8 cellular contexts compared by ENCODE assay signal in genomic region chr21:33266784-33267135, GRCh38. TPM values are rescaled to one million over a fixed set of nuclear protein-coding genes. Genes with fewer than 3 reads are reported as not detected.
A peak's percentile ranks its signal among the peaks of the same experiment; 100 is the strongest.
DNase-seq lines count a peak whose midpoint lies in the region; ATAC-seq lines count a peak whose summit lies in the region.

No MANE protein-coding gene starts in this region.

- H3K27me3 ChIP-seq in CD4-positive, alpha-beta memory T cell (ENCODE audit: insufficient read depth, low read length), result no peaks in the 10 kb centered on the region
- H3K27me3 ChIP-seq in HUES64 (ENCODE audit: insufficient read depth, low read length) (no peaks in the 10 kb centered on the region; the same call in 1 of the 2 replicates), iPS-15b (ENCODE audit: control insufficient read depth, insufficient read depth, low read length) (peaks cover 4% of the 10 kb centered on the region)

- peaks cover 0 to 4% (median 0%) of the 10 kb centered on the region in 8 donors for H3K9me3 Mint-ChIP-seq in CD4-positive, alpha-beta memory T cell
- no peaks in the 10 kb centered on the region for H3K9me3 Mint-ChIP-seq in activated naive CD8-positive, alpha-beta T cell treated with anti-CD3 and anti-CD28 coated beads, Interleukin-2, amount 10 ng/mL, durations not matched to agents 7 days and 5 days

- H3K27me3 Mint-ChIP-seq in CD4-positive, alpha-beta memory T cell, result no peaks in the 10 kb centered on the region
- H3K27me3 Mint-ChIP-seq in activated naive CD8-positive, alpha-beta T cell treated with anti-CD3 and anti-CD28 coated beads, Interleukin-2, amount 10 ng/mL, durations not matched to agents 7 days and 5 days, result no peaks in the 10 kb centered on the region

- peaks cover 38 to 71% (median 47%) of the 10 kb centered on the region in 4 donors for H3K4me1 Mint-ChIP-seq in CD4-positive, alpha-beta memory T cell
- H3K4me1 Mint-ChIP-seq in activated naive CD8-positive, alpha-beta T cell treated with anti-CD3 and anti-CD28 coated beads, Interleukin-2, amount 10 ng/mL, durations not matched to agents 7 days and 5 days, result peaks cover 41% of the 10 kb centered on the region

- DNase-seq in CD4-positive, alpha-beta memory T cell, result peak in 2 of 5 donors; percentile 30 to 40
- DNase-seq in activated naive CD8-positive, alpha-beta T cell treated with anti-CD3 and anti-CD28 coated beads, Interleukin-2, amount 10 ng/mL, durations not matched to agents 7 days and 5 days, result no peak
- peak; percentile 32 for DNase-seq in stimulated activated CD4-positive, alpha-beta T cell treated with anti-CD3 and anti-CD28 coated beads, Interleukin-4, amount 100 ng/mL, for 1 hour
- no peak for DNase-seq in foreskin melanocyte
- DNase-seq in DMS79 (lab: John Stamatoyannopoulos, UW), result no peak

- 41% methylated on average over 8 of the region's 8 CpGs for WGBS in HUES64

- peak overlapping the region; percentile 80 for H3K27ac ChIP-seq in CD4-positive, alpha-beta memory T cell (ENCODE audit: low read depth, low read length)
- no peak overlapping the region for H3K27ac ChIP-seq in HUES64 (ENCODE audit: low read depth, low read length)

- POLR2A ChIA-PET in CD4-positive, alpha-beta memory T cell (lab: Charles Lee; ENCODE audit: partially characterized antibody), result interaction anchor here (0.9 to 4.8 kb wide), 26 partner anchors 9 to 213 kb away, joined by 3 to 36 read pairs (median 7); partner anchors contain the start of genes IFNAR1, IFNAR2 and TMEM50B
- POLR2A ChIA-PET in activated naive CD8-positive, alpha-beta T cell treated with anti-CD3 and anti-CD28 coated beads, Interleukin-2, amount 10 ng/mL, durations not matched to agents 7 days and 5 days (lab: Charles Lee), result interaction anchor here (0.8 to 2.6 kb wide), 12 partner anchors 20 to 277 kb away, joined by 3 to 15 read pairs (median 3); partner anchors contain the start of genes IFNAR1, SON and TMEM50B

- peaks cover 21 to 52% of the 10 kb centered on the region in 2 donors for H3K36me3 Mint-ChIP-seq in CD4-positive, alpha-beta memory T cell
- H3K36me3 Mint-ChIP-seq in activated naive CD8-positive, alpha-beta T cell treated with anti-CD3 and anti-CD28 coated beads, Interleukin-2, amount 10 ng/mL, durations not matched to agents 7 days and 5 days, result peaks cover 40% of the 10 kb centered on the region

- intact Hi-C loops in CD4-positive, alpha-beta memory T cell (cut with micrococcal nuclease), result loop anchor here (1.0 to 5.0 kb wide), 4 partner anchors 36 to 96 kb away; partner anchors contain the start of gene IFNAR1

- peak overlapping the region; percentile 34 to 79 for H3K4me3 ChIP-seq in CD4-positive, alpha-beta memory T cell (ENCODE audit: low read length in 2 of 2)
- peak overlapping the region; percentile 80 for H3K4me3 ChIP-seq in HUES64 (ENCODE audit: low read length)
- peak overlapping the region; percentile 75 for H3K4me3 ChIP-seq in iPS-15b (ENCODE audit: low read depth, low read length)

- peaks cover 10% of the 10 kb centered on the region for H3K36me3 ChIP-seq in CD4-positive, alpha-beta memory T cell (ENCODE audit: insufficient read depth, low read length)
- H3K36me3 ChIP-seq in HUES64 (ENCODE audit: insufficient read depth, low read length) (0 out of 2 replicates have a peak, but pooled peaks cover 7% of the 10 kb centered on the region), iPS-15b (ENCODE audit: control insufficient read depth, insufficient read depth, low read length) (no peaks in the 10 kb centered on the region)

- CTCF ChIA-PET in CD4-positive, alpha-beta memory T cell (lab: Charles Lee; ENCODE audit: partially characterized antibody), result interaction anchor here (0.9 to 3.9 kb wide), 12 partner anchors 28 to 179 kb away, joined by 3 to 20 read pairs (median 4); partner anchors contain the start of gene IFNAR1

- no peaks in the 10 kb centered on the region for H3K9me3 ChIP-seq in CD4-positive, alpha-beta memory T cell (ENCODE audit: control insufficient read depth in 1 of 2, low read length in 2 of 2)
- H3K9me3 ChIP-seq in HUES64 (ENCODE audit: insufficient read depth, low read depth, low read length) (no peaks in the 10 kb centered on the region), iPS-15b (ENCODE audit: control insufficient read depth, insufficient read depth, low read length) (no peaks in the 10 kb centered on the region)

- H3K27ac Mint-ChIP-seq in CD4-positive, alpha-beta memory T cell, result peak overlapping the region; percentile 91 to 97 (median 95)
- peak overlapping the region; percentile 88 for H3K27ac Mint-ChIP-seq in activated naive CD8-positive, alpha-beta T cell treated with anti-CD3 and anti-CD28 coated beads, Interleukin-2, amount 10 ng/mL, durations not matched to agents 7 days and 5 days

- H3K4me3 Mint-ChIP-seq in CD4-positive, alpha-beta memory T cell, result peak overlapping the region; percentile 93 to 99 (median 96)
- H3K4me3 Mint-ChIP-seq in activated naive CD8-positive, alpha-beta T cell treated with anti-CD3 and anti-CD28 coated beads, Interleukin-2, amount 10 ng/mL, durations not matched to agents 7 days and 5 days, result peak overlapping the region; percentile 97

- H3K4me1 ChIP-seq in CD4-positive, alpha-beta memory T cell (ENCODE audit: insufficient read depth, low read length), result peaks cover 55% of the 10 kb centered on the region
- 0 out of 2 replicates have a peak, but pooled peaks cover 7% of the 10 kb centered on the region for H3K4me1 ChIP-seq in HUES64 (ENCODE audit: insufficient read depth, low read length)
- peaks cover 3% of the 10 kb centered on the region for H3K4me1 ChIP-seq in iPS-15b (ENCODE audit: control insufficient read depth, insufficient read depth, low read length)

- H3K9ac ChIP-seq in HUES64 (ENCODE audit: low read depth, low read length), result peak overlapping the region; percentile 71
- H3K9ac ChIP-seq in iPS-15b (ENCODE audit: low read depth, low read length), result peak overlapping the region; percentile 60

- peak; percentile 69 for ATAC-seq in activated naive CD8-positive, alpha-beta T cell treated with anti-CD3 and anti-CD28 coated beads, Interleukin-2, amount 10 ng/mL, durations not matched to agents 7 days and 5 days (ENCODE audit: low read depth)
- ATAC-seq in GM19455 (IDR thresholded peaks at IDR 0.05; ENCODE audit: unreplicated experiment), result no peak

RNA-seq across cellular contexts. Expression of gene IL10RB, which starts 0.6 kb away (rescaled TPM):
- total RNA-seq in CD4-positive, alpha-beta memory T cell, result 10 to 100 TPM; 30.6 to 36.4 TPM
- 10 to 100 TPM; 53.3 to 61.8 TPM for polyA plus RNA-seq in CD4-positive, alpha-beta memory T cell
- polyA plus RNA-seq in HUES64 (2013, experiment 1 of 2), result 3.4 TPM
- polyA plus RNA-seq in HUES64 (2013, experiment 2 of 2), result 5.1 TPM
- total RNA-seq in activated naive CD8-positive, alpha-beta T cell treated with anti-CD3 and anti-CD28 coated beads, Interleukin-2, amount 10 ng/mL, durations not matched to agents 7 days and 5 days, result 10 to 100 TPM; 40.6 to 44.1 TPM

RNA-seq across cellular contexts. Expression of gene IFNAR2, which starts 37.0 kb away (rescaled TPM):
- 10 to 100 TPM; 76.5 to 77.7 TPM for total RNA-seq in CD4-positive, alpha-beta memory T cell
- polyA plus RNA-seq in CD4-positive, alpha-beta memory T cell, result 10 to 100 TPM; 78.0 to 81.1 TPM
- polyA plus RNA-seq in HUES64 (2013, experiment 1 of 2), result 13.1 TPM
- polyA plus RNA-seq in HUES64 (2013, experiment 2 of 2), result 15.5 TPM
- 10 to 100 TPM; 68.3 to 77.6 TPM for total RNA-seq in activated naive CD8-positive, alpha-beta T cell treated with anti-CD3 and anti-CD28 coated beads, Interleukin-2, amount 10 ng/mL, durations not matched to agents 7 days and 5 days

RNA-seq across cellular contexts. Expression of gene IFNAR1, which starts 58.0 kb away (rescaled TPM):
- total RNA-seq in CD4-positive, alpha-beta memory T cell, result 10 to 100 TPM; 60.1 to 62.5 TPM
- 10 to 100 TPM; 52.5 to 64.4 TPM for polyA plus RNA-seq in CD4-positive, alpha-beta memory T cell
- 11.7 TPM for polyA plus RNA-seq in HUES64 (2013, experiment 1 of 2)
- 9.5 TPM for polyA plus RNA-seq in HUES64 (2013, experiment 2 of 2)
- 10 to 100 TPM; 35.7 to 36.3 TPM for total RNA-seq in activated naive CD8-positive, alpha-beta T cell treated with anti-CD3 and anti-CD28 coated beads, Interleukin-2, amount 10 ng/mL, durations not matched to agents 7 days and 5 days
